In genomic region chr11:124876818-124877630, GRCh38 we compare ENCODE assay signal across 8 cellular contexts. TPM values are rescaled to one million over a fixed set of nuclear protein-coding genes. Genes with fewer than 3 reads are reported as not detected.
DNase-seq lines count a peak whose midpoint lies in the region; ATAC-seq and TF ChIP-seq lines count a peak whose summit lies in the region.

No MANE protein-coding gene starts in this region.

- 23 to 30% methylated on average over 30 of the region's 30 CpGs for WGBS in body of pancreas, 2 donors
- WGBS in lung, 2 donors: 10 to 14% methylated on average over 30 of the region's 30 CpGs
- 9 to 52% methylated on average over 9 to 28 of the region's 30 CpGs for WGBS in transverse colon (ENCODE audit: low coverage in 1 of 2), 2 donors

- DNase-seq in activated T-cell treated with anti-CD3 and anti-CD28 coated beads, Interleukin-2, amount 50 U/mL, for 72 hours: no peak
- DNase-seq in activated T-cell treated with anti-CD3 and anti-CD28 coated beads for 4 hours (no peak), body of pancreas (no peak), lung (ENCODE audit: low spot score) (no peak), transverse colon (no peak), DMS 273 (lab: John Stamatoyannopoulos, UW; ENCODE audit: unreplicated experiment) (no peak), GM19240 (ENCODE audit: insufficient read length, low spot score) (no peak), hippocampal formation (lab: John Stamatoyannopoulos, UW) (no peak)

- H3K27me3 ChIP-seq in body of pancreas (no peaks in the 10 kb centered on the region), lung (ENCODE audit: control insufficient read depth, insufficient read depth) (no peaks in the 10 kb centered on the region), transverse colon (peaks cover 21% of the 10 kb centered on the region)

- H3K36me3 ChIP-seq in body of pancreas (replicated peaks in 1 of 2; ENCODE audit: insufficient read depth in 1 of 2, low read depth in 2 of 2): no peaks in the 10 kb centered on the region
- H3K36me3 ChIP-seq in lung (ENCODE audit: control insufficient read depth in 2 of 2, insufficient read depth in 2 of 2, low read length in 2 of 2): no peaks in the 10 kb centered on the region
- H3K36me3 ChIP-seq in transverse colon: no peaks in the 10 kb centered on the region

- in situ Hi-C loops in transverse colon (cut with MboI; ENCODE audit: low pct_ligation_motif_present in 1 of 4, low pct_unique_long_range_greater_than_20kb in 1 of 4, low sequenced_read_pairs in 3 of 4): no loop called here

- no peaks in the 10 kb centered on the region for H3K36me3 Mint-ChIP-seq in activated T-cell treated with anti-CD3 and anti-CD28 coated beads, Interleukin-2, amount 50 U/mL, for 72 hours (ENCODE audit: insufficient read depth in 2 of 2)

- TF ChIP-seq CTCF in body of pancreas (IDR thresholded peaks at IDR 0.05): no peak
- no peak for TF ChIP-seq CTCF in lung (IDR thresholded peaks at IDR 0.05; ENCODE audit: control extremely low read depth, extremely low read depth)
- no peak for TF ChIP-seq CTCF in transverse colon (IDR thresholded peaks at IDR 0.05)

- TF ChIP-seq POLR2A in body of pancreas (IDR thresholded peaks at IDR 0.05) (no peak), transverse colon (IDR thresholded peaks at IDR 0.05) (no peak)

- H3K4me1 ChIP-seq in body of pancreas: peaks cover 18% of the 10 kb centered on the region
- peaks cover 0 to 15% of the 10 kb centered on the region in 2 donors for H3K4me1 ChIP-seq in lung (ENCODE audit: control insufficient read depth in 2 of 2, insufficient read depth in 2 of 2, low read length in 2 of 2)
- H3K4me1 ChIP-seq in transverse colon: peaks cover 0 to 18% (median 9%) of the 10 kb centered on the region in 4 donors

- no peak for ATAC-seq in activated T-cell treated with anti-CD3 and anti-CD28 coated beads, Interleukin-2, amount 50 U/mL, for 72 hours (replicated peaks in 1 of 2)
- no peak for ATAC-seq in body of pancreas
- ATAC-seq in lung (ENCODE audit: insufficient read depth, low FRiP score): no peak

- H3K27me3 Mint-ChIP-seq in activated T-cell treated with anti-CD3 and anti-CD28 coated beads, Interleukin-2, amount 50 U/mL, for 72 hours (ENCODE audit: low read depth): peaks cover 37% of the 10 kb centered on the region

- H3K4me1 Mint-ChIP-seq in activated T-cell treated with anti-CD3 and anti-CD28 coated beads, Interleukin-2, amount 50 U/mL, for 72 hours (ENCODE audit: low read depth): peaks cover 19% of the 10 kb centered on the region

- H3K27ac ChIP-seq in body of pancreas (peak overlapping the region; percentile 67 to 83 (median 78)), lung (ENCODE audit: low read depth in 1 of 2, low read length in 1 of 2) (peak overlapping the region in 1 of 2 donors; percentile 20), transverse colon (peak overlapping the region; percentile 70 to 88 (median 86))

- no peaks in the 10 kb centered on the region for H3K9me3 Mint-ChIP-seq in activated T-cell treated with anti-CD3 and anti-CD28 coated beads, Interleukin-2, amount 50 U/mL, for 72 hours

- intact Hi-C loops in body of pancreas (cut with DNase I): no loop called here
- intact Hi-C loops in transverse colon (cut with DNase I; ENCODE audit: low total_unique reads): no loop called here

- peak overlapping the region; percentile 45 for H3K27ac Mint-ChIP-seq in activated T-cell treated with anti-CD3 and anti-CD28 coated beads, Interleukin-2, amount 50 U/mL, for 72 hours

- TF ChIP-seq EP300 in transverse colon (IDR thresholded peaks at IDR 0.05; ENCODE audit: low read depth): no peak

- H3K4me3 ChIP-seq in body of pancreas (no peak overlapping the region), lung (peak overlapping the region; percentile 22), transverse colon (peak overlapping the region in 3 of 4 donors; percentile 40 to 65 (median 44))

- H3K4me3 Mint-ChIP-seq in activated T-cell treated with anti-CD3 and anti-CD28 coated beads, Interleukin-2, amount 50 U/mL, for 72 hours: peak overlapping the region; percentile 84 to 87

- H3K9me3 ChIP-seq in body of pancreas: no peaks in the 10 kb centered on the region
- no peaks in the 10 kb centered on the region for H3K9me3 ChIP-seq in lung (ENCODE audit: control insufficient read depth in 2 of 2, insufficient read depth in 1 of 2, low read length in 1 of 2)
- no peaks in the 10 kb centered on the region for H3K9me3 ChIP-seq in transverse colon

RNA-seq across cellular contexts. Expression of gene ROBO3, which starts 11.8 kb away (rescaled TPM):
- total RNA-seq in activated T-cell treated with anti-CD3 and anti-CD28 coated beads, Interleukin-2, amount 50 U/mL, for 72 hours: 10 to 100 TPM; 21.5 to 26.6 TPM
- 1 to 10 TPM; 1.3 to 9.9 TPM for total RNA-seq in body of pancreas
- 10 to 100 TPM; 16.7 to 16.8 TPM for total RNA-seq in lung
- polyA plus RNA-seq in lung: 10 to 100 TPM in 1 of 2 donors, 1 to 10 TPM in 1; 9.3 to 13.5 TPM
- total RNA-seq in transverse colon: 10 to 100 TPM in 2 of 4 donors, 1 to 10 TPM in 2; 5.6 to 38.6 (median 17.0) TPM

RNA-seq across cellular contexts. Expression of gene ROBO4, which starts 20.6 kb away (rescaled TPM):
- not detected for total RNA-seq in activated T-cell treated with anti-CD3 and anti-CD28 coated beads, Interleukin-2, amount 50 U/mL, for 72 hours
- total RNA-seq in body of pancreas: 10 to 100 TPM; 13.2 to 21.4 TPM
- 10 to 100 TPM; 51.7 to 52.1 TPM for total RNA-seq in lung
- 10 to 100 TPM; 27.3 to 32.1 TPM for polyA plus RNA-seq in lung
- total RNA-seq in transverse colon: 10 to 100 TPM in 1 of 4 donors, 1 to 10 TPM in 3; 4.8 to 31.8 (median 6.4) TPM

RNA-seq across cellular contexts. Expression of gene HEPN1, which starts 42.0 kb away (rescaled TPM):
- total RNA-seq in activated T-cell treated with anti-CD3 and anti-CD28 coated beads, Interleukin-2, amount 50 U/mL, for 72 hours: not detected
- total RNA-seq in body of pancreas (not detected), lung (not detected), transverse colon (not detected)
- not detected for polyA plus RNA-seq in lung

RNA-seq across cellular contexts. Expression of gene HEPACAM, which starts 58.8 kb away (rescaled TPM):
- total RNA-seq in activated T-cell treated with anti-CD3 and anti-CD28 coated beads, Interleukin-2, amount 50 U/mL, for 72 hours: not detected
- total RNA-seq in body of pancreas: 1 to 10 TPM in 1 of 2 donors, under 1 TPM in 1; 0.26 to 7.9 TPM
- not detected for total RNA-seq in lung
- under 1 TPM in 1 of 2 donors, not detected in 1; 0.02 TPM for polyA plus RNA-seq in lung
- under 1 TPM in 2 of 4 donors, not detected in 2; 0.14 to 0.37 TPM for total RNA-seq in transverse colon

Comparison
In these comparisons a context has a peak if more than half of its experiments do, and no peak if none do; other contexts are left out.
1. H3K4me3 ChIP-seq: peak in lung (single experiment) and transverse colon (3 of 4); none in body of pancreas (0 of 2).
2. RNA of gene ROBO4, which starts 20.6 kb away (total RNA-seq): 51.7 to 52.1 TPM in lung, 13.2 to 21.4 TPM in body of pancreas and 4.8 to 31.8 TPM in transverse colon; not detected in activated T-cell treated with anti-CD3 and anti-CD28 coated beads, Interleukin-2, amount 50 U/mL, for 72 hours; every median in the first group is over 4 times any median in the second.